Comparison of ENCODE assay signal across 21 cellular contexts in genomic region chr9:91655215-91655614, GRCh38.
DNase-seq lines count a peak whose midpoint lies in the region; ATAC-seq and TF ChIP-seq lines count a peak whose summit lies in the region.
"Had no signal": no experiment of that assay in that cellular context is flagged by ENCODE, and none has a peak within 500 bp of the region (broad histone marks: within the 10 kb centered on the region; RNA-seq: fewer than 3 reads in every experiment).

No MANE protein-coding gene starts in this region.

- TF ChIP-seq CTCF in cardiac muscle cell (IDR thresholded peaks at IDR 0.05; ENCODE audit: low read depth, low read length) (no peak), left ventricle myocardium inferior (IDR thresholded peaks at IDR 0.05; ENCODE audit: borderline replicate concordance) (no peak), epithelial cell of esophagus (IDR thresholded peaks at IDR 0.05; ENCODE audit: insufficient read depth, low read depth, low read length, missing control alignments) (no peak), lower lobe of right lung (IDR thresholded peaks at IDR 0.05) (no peak), RWPE1 (conservative IDR thresholded peaks at IDR 0.05; ENCODE audit: low read depth) (no peak)

- H3K27ac ChIP-seq in cardiac muscle cell (peak overlapping the region; percentile 34), left ventricle myocardium inferior (replicated peaks) (no peak overlapping the region), lower lobe of right lung (no peak overlapping the region), RWPE1 (no peak overlapping the region)
- H3K27ac ChIP-seq: BLaER1, PC-9 had no signal

- peaks cover 7% of the 10 kb centered on the region for H3K4me1 ChIP-seq in cardiac muscle cell (ENCODE audit: low read depth)
- no peaks in the 10 kb centered on the region for H3K4me1 ChIP-seq in left ventricle myocardium inferior
- no peaks in the 10 kb centered on the region for H3K4me1 ChIP-seq in lower lobe of right lung

- intact Hi-C loops in left ventricle myocardium inferior (cut with micrococcal nuclease) (no loop called here), lower lobe of right lung (cut with DNase I) (no loop called here)

- peak; percentile 70 to 79 for ATAC-seq in lower lobe of right lung
- ATAC-seq in GM21717 (IDR thresholded peaks at IDR 0.05; ENCODE audit: unreplicated experiment), result no peak
- ATAC-seq: GM12878 had no signal

- POLR2A ChIA-PET in RWPE1 (lab: Yijun Ruan, JAX; ENCODE audit: low non-redundant PET), result no interaction called here

- H3K9me3 ChIP-seq in cardiac muscle cell (ENCODE audit: low read depth), result no peaks in the 10 kb centered on the region
- H3K9me3 ChIP-seq in left ventricle myocardium inferior (replicated peaks), result no peaks in the 10 kb centered on the region
- H3K9me3 ChIP-seq in lower lobe of right lung, result no peaks in the 10 kb centered on the region
- H3K9me3 ChIP-seq: BLaER1, MG63 had no signal

- no peaks in the 10 kb centered on the region for H3K27me3 ChIP-seq in cardiac muscle cell
- H3K27me3 ChIP-seq in left ventricle myocardium inferior (ENCODE audit: low read depth), result no peaks in the 10 kb centered on the region
- H3K27me3 ChIP-seq in lower lobe of right lung (ENCODE audit: low read depth), result no peaks in the 10 kb centered on the region
- H3K27me3 ChIP-seq: BLaER1 had no signal

- no peaks in the 10 kb centered on the region for H3K36me3 ChIP-seq in cardiac muscle cell
- H3K36me3 ChIP-seq in left ventricle myocardium inferior, result no peaks in the 10 kb centered on the region
- no peaks in the 10 kb centered on the region for H3K36me3 ChIP-seq in lower lobe of right lung
- H3K36me3 ChIP-seq: BLaER1, MG63 had no signal

- H3K4me3 ChIP-seq in cardiac muscle cell (no peak overlapping the region), left ventricle myocardium inferior (no peak overlapping the region), epithelial cell of esophagus (ENCODE audit: low read length) (no peak overlapping the region), lower lobe of right lung (no peak overlapping the region)
- H3K4me3 ChIP-seq: BLaER1, GM12878, MG63, PC-9 had no signal

- DNase-seq in cardiac muscle cell (ENCODE audit: low read depth in 1 of 2, low spot score in 1 of 2) (no peak), left ventricle myocardium inferior (no peak), epithelial cell of esophagus (ENCODE audit: low read depth) (peak; percentile 9), lower lobe of right lung (no peak), RWPE1 (ENCODE audit: low spot score) (no peak), middle frontal gyrus (ENCODE audit: extremely low spot score, low spot score) (no peak), GF-D8 (lab: John Stamatoyannopoulos, UW) (no peak)
- DNase-seq: CD4-positive, CD25-positive, alpha-beta regulatory T cell; HCEC 1CT; KBM-7; MG63; NCI-H1694 treated with DMSO at 0.1 percent for 48 hours; NCI-H2081; NCI-H524; NCI-H748 treated with DMSO at 0.1 percent for 48 hours; PC-9; RPMI8226; SHP77 had no signal

- CTCF ChIA-PET in RWPE1 (lab: Yijun Ruan, JAX), result interaction anchor here (0.7 kb wide), 1 partner anchor 86 kb away, joined by 3 read pairs; no protein-coding TSS in a partner anchor
